ENCODE assay signal across 9 cellular contexts in the genomic region with DNA sequence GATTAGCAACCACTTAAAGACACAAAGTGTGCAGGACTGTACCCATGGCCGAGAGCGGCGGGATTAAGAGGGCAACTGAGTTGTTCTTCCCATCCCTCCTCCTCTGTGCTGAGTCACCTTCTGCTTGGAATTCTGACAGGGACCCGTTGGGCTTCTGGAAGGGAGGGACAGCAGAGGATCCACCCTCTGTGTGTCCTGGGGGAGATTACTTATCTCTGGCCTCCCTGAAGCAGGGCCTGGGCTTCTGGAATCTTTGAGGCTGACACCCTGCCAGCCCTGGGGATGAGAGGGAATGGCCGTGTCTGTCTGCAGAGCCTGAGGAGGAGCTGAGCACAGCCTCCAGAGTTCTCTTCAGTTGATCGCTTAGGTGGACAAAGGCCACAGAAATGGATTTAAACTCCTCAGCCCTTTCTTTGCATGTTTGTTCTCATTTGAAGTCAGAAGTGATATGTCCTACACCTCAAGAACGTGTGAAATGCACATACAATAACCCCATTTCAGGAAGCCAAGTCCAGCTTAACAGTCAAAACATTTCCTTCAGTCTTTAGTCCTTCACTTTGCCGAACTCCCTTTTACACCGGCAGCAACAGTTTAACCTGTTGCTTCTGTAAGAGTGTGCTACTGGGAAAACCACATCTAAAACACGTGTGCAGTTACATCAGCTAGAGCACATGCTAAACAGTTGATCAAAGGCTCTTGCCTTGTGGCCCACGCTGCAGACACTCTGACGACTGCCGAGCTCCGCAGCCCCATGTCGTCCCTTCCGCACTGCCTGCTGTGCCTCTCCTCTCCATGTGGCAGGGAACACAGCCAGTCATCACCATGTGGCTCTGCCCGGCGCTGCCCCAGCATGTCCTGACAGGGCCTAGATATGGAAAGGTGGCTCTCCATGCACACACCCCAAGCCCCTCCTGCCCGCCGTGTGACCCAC. TPM values are rescaled to one million over a fixed set of nuclear protein-coding genes. Genes with fewer than 3 reads are reported as not detected.
DNase-seq lines count a peak whose midpoint lies in the region; ATAC-seq and FAIRE-seq lines count a peak whose summit lies in the region.
"Had no signal": no experiment of that assay in that cellular context is flagged by ENCODE, and none has a peak within 500 bp of the region (broad histone marks: within the 10 kb centered on the region; RNA-seq: fewer than 3 reads in every experiment).

No MANE protein-coding gene starts in this region.

- peaks cover 56% of the 10 kb centered on the region for H3K36me3 Mint-ChIP-seq in natural killer cell treated with Interleukin-12 subunit alpha and Interleukin-12 subunit beta and Interleukin-15 and Interleukin-18, amount 100 ng/mL, for 72 hours

- H3K9me3 Mint-ChIP-seq in natural killer cell treated with Interleukin-12 subunit alpha and Interleukin-12 subunit beta and Interleukin-15 and Interleukin-18, amount 100 ng/mL, for 72 hours, result peaks cover 5% of the 10 kb centered on the region

- H3K4me1 Mint-ChIP-seq in natural killer cell treated with Interleukin-12 subunit alpha and Interleukin-12 subunit beta and Interleukin-15 and Interleukin-18, amount 100 ng/mL, for 72 hours (ENCODE audit: low read depth in 2 of 2), result peaks cover 86 to 92% of the 10 kb centered on the region in 2 donors

- in situ Hi-C loops in G401 (cut with HindIII; ENCODE audit: low sequenced_read_pairs), result no loop called here

- ATAC-seq in natural killer cell treated with Interleukin-12 subunit alpha and Interleukin-12 subunit beta and Interleukin-15 and Interleukin-18, amount 100 ng/mL, for 72 hours, result peak; percentile 77 to 83

- DNase-seq in NCI-H82 (lab: John Stamatoyannopoulos, UW) (peak; percentile 73), NCI-H82 treated with DMSO at 0.1 percent for 48 hours (lab: John Stamatoyannopoulos, UW; ENCODE audit: unreplicated experiment) (no peak), urothelium cell line (ENCODE audit: low spot score) (peak; percentile 37), D341Med (ENCODE audit: low spot score) (no peak), SHP77 treated with DMSO at 0.1 percent for 48 hours (lab: John Stamatoyannopoulos, UW) (no peak), G401 (ENCODE audit: low spot score) (no peak)
- peak; percentile 66 for DNase-seq in activated gamma-delta T cell treated with anti-CD3 and anti-CD28 coated beads, Interleukin-2, amount 50 U/mL, for 16 hours (ENCODE audit: low read depth)
- DNase-seq in natural killer cell treated with Interleukin-12 subunit alpha and Interleukin-12 subunit beta and Interleukin-15 and Interleukin-18, amount 100 ng/mL, for 72 hours (ENCODE audit: low spot score), result peak; percentile 72

- H3K27me3 Mint-ChIP-seq in natural killer cell treated with Interleukin-12 subunit alpha and Interleukin-12 subunit beta and Interleukin-15 and Interleukin-18, amount 100 ng/mL, for 72 hours, result no peaks in the 10 kb centered on the region

- peak overlapping the region; percentile 88 for H3K4me3 Mint-ChIP-seq in natural killer cell treated with Interleukin-12 subunit alpha and Interleukin-12 subunit beta and Interleukin-15 and Interleukin-18, amount 100 ng/mL, for 72 hours

- H3K27ac Mint-ChIP-seq in natural killer cell treated with Interleukin-12 subunit alpha and Interleukin-12 subunit beta and Interleukin-15 and Interleukin-18, amount 100 ng/mL, for 72 hours, result no peak overlapping the region

- FAIRE-seq in urothelium cell line (lab: Jason Lieb, UNC), result peak; percentile 17

RNA-seq across cellular contexts. Expression of a gene that starts 55.7 kb away (rescaled TPM):
- total RNA-seq in natural killer cell treated with Interleukin-12 subunit alpha and Interleukin-12 subunit beta and Interleukin-15 and Interleukin-18, amount 100 ng/mL, for 72 hours, result 100 to 1,000 TPM; 290 to 416 TPM
- total RNA-seq in G401 (2014; rRNA removed; shearing (Covaris generic)), result not detected in 2 replicates
- total RNA-seq: glomerular endothelial cell had no signal

Comparison
In these comparisons a context has a peak if more than half of its experiments do, and no peak if none do; other contexts are left out.
1. DNase-seq: peak in NCI-H82 (single experiment), activated gamma-delta T cell treated with anti-CD3 and anti-CD28 coated beads, Interleukin-2, amount 50 U/mL, for 16 hours (single experiment), natural killer cell treated with Interleukin-12 subunit alpha and Interleukin-12 subunit beta and Interleukin-15 and Interleukin-18, amount 100 ng/mL, for 72 hours (single experiment) and urothelium cell line (single experiment); none in NCI-H82 treated with DMSO at 0.1 percent for 48 hours (single experiment), D341Med (single experiment), SHP77 treated with DMSO at 0.1 percent for 48 hours (single experiment) and G401 (single experiment).
2. RNA of a gene that starts 55.7 kb away (total RNA-seq): 290 to 416 TPM in natural killer cell treated with Interleukin-12 subunit alpha and Interleukin-12 subunit beta and Interleukin-15 and Interleukin-18, amount 100 ng/mL, for 72 hours; not detected in G401; every median in the first group is over 100 times any median in the second.